ENCODE assay signal across 26 cellular contexts in genomic region chr10:98224509-98224908, GRCh38. TPM values are rescaled to one million over a fixed set of nuclear protein-coding genes. Genes with fewer than 3 reads are reported as not detected.
DNase-seq lines count a peak whose midpoint lies in the region; ATAC-seq and TF ChIP-seq lines count a peak whose summit lies in the region.
"Had no signal": no experiment of that assay in that cellular context is flagged by ENCODE, and none has a peak within 500 bp of the region (broad histone marks: within the 10 kb centered on the region; RNA-seq: fewer than 3 reads in every experiment).

No MANE protein-coding gene starts in this region.

- peak; percentile 49 for DNase-seq in GM23248
- peak; percentile 4 for DNase-seq in amniotic epithelial cell (ENCODE audit: low read depth)
- DNase-seq in fibroblast of the aortic adventitia (ENCODE audit: low read depth): peak; percentile 33
- DNase-seq in NCI-H2171 (lab: John Stamatoyannopoulos, UW): no peak
- DNase-seq in upper lobe of left lung: no peak
- no peak for DNase-seq in NCI-H2227 (lab: John Stamatoyannopoulos, UW; ENCODE audit: unreplicated experiment)
- no peak for DNase-seq in hypothalamus (lab: John Stamatoyannopoulos, UW)
- DNase-seq: activated CD4-positive, alpha-beta memory T cell treated with anti-CD3 and anti-CD28 coated beads for 36 hours; activated CD4-positive, alpha-beta T cell treated with anti-CD3 and anti-CD28 coated beads for 1 hour; activated naive CD4-positive, alpha-beta T cell treated with anti-CD3 and anti-CD28 coated beads, Interleukin-2, amount 10 ng/mL, durations not matched to agents 7 days and 5 days; amniotic stem cell; DMS79 treated with DMSO at 0.1 percent for 48 hours; effector CD8-positive, alpha-beta T cell; gastrocnemius medialis; NCI-H1436; NCI-H2081; NCI-H748 treated with DMSO at 0.1 percent for 48 hours; nephron progenitor cell; SHP77 treated with DMSO at 0.1 percent for 48 hours; stimulated activated naive B cell treated with anti-CD40 and anti-IgM and Interleukin-4, amounts not matched to agents 10 μg/mL and 1 μg/mL and 100 μg/mL, for 72 hours; substantia nigra had no signal

- H3K4me3 ChIP-seq in GM23248 (no peak overlapping the region), fibroblast of the aortic adventitia (ENCODE audit: low read depth, low read length) (no peak overlapping the region), upper lobe of left lung (no peak overlapping the region)
- H3K4me3 ChIP-seq: gastrocnemius medialis, GM12878, HAP-1, hepatocyte had no signal

- H3K36me3 ChIP-seq in GM23248 (ENCODE audit: low read depth): no peaks in the 10 kb centered on the region; the same call in 1 of the 2 replicates
- H3K36me3 ChIP-seq in upper lobe of left lung: no peaks in the 10 kb centered on the region
- H3K36me3 ChIP-seq: brain microvascular endothelial cell, gastrocnemius medialis, HAP-1 had no signal

- no peak overlapping the region for H2AFZ ChIP-seq in GM23248
- H2AFZ ChIP-seq: hepatocyte had no signal

- H3K9me3 ChIP-seq in GM23248 (ENCODE audit: low read depth): no peaks in the 10 kb centered on the region
- peaks cover 0 to 11% (median 2%) of the 10 kb centered on the region in 4 donors for H3K9me3 ChIP-seq in upper lobe of left lung
- H3K9me3 ChIP-seq: HAP-1 had no signal

- H3K9me2 ChIP-seq in GM23248 (ENCODE audit: insufficient read depth): no peaks in the 10 kb centered on the region

- H3K27ac ChIP-seq in GM23248: peak overlapping the region; percentile 6; the same call in 1 of the 2 replicates
- no peak overlapping the region for H3K27ac ChIP-seq in upper lobe of left lung
- H3K27ac ChIP-seq: brain microvascular endothelial cell, epithelial cell of prostate, gastrocnemius medialis, hepatocyte had no signal

- H3K4me1 ChIP-seq in GM23248 (ENCODE audit: insufficient read depth) (peaks cover 14% of the 10 kb centered on the region), upper lobe of left lung (peaks cover 0 to 4% (median 1%) of the 10 kb centered on the region in 4 donors)
- H3K4me1 ChIP-seq: HAP-1 had no signal

- TF ChIP-seq EP300 in upper lobe of left lung (IDR thresholded peaks at IDR 0.05): no peak

- H3F3A ChIP-seq in GM23248 (ENCODE audit: insufficient read depth): peaks cover 12% of the 10 kb centered on the region

- H4K20me1 ChIP-seq in GM23248 (ENCODE audit: insufficient read depth): peaks cover 8% of the 10 kb centered on the region

- TF ChIP-seq POLR2A in upper lobe of left lung (IDR thresholded peaks at IDR 0.05): no peak

- TF ChIP-seq CTCF in fibroblast of the aortic adventitia (IDR thresholded peaks at IDR 0.05; ENCODE audit: insufficient read depth, low read length) (no peak), upper lobe of left lung (IDR thresholded peaks at IDR 0.05) (no peak)

- no peaks in the 10 kb centered on the region for H3K27me3 ChIP-seq in GM23248 (replicated peaks; ENCODE audit: insufficient read depth)
- H3K27me3 ChIP-seq in upper lobe of left lung: no peaks in the 10 kb centered on the region
- H3K27me3 ChIP-seq: brain microvascular endothelial cell, gastrocnemius medialis, hepatocyte had no signal

- 42 to 50% methylated on average over 2 of the region's 2 CpGs for WGBS in GM23248 (ENCODE audit: low coverage in 1 of 2, low lambda C conversion rate in 2 of 2, missing lambda C conversion rate in 2 of 2), 2 experiments
- WGBS in upper lobe of left lung, 2 donors: 82 to 93% methylated on average over 2 of the region's 2 CpGs

- H3K9ac ChIP-seq in GM23248: no peak overlapping the region

- H3K79me2 ChIP-seq in GM23248 (ENCODE audit: insufficient read depth): peaks cover 70% of the 10 kb centered on the region

- peak overlapping the region; percentile 48 for H3K4me2 ChIP-seq in GM23248 (ENCODE audit: unreplicated experiment)
- H3K4me2 ChIP-seq: hepatocyte had no signal

- in situ Hi-C loops in GM23248 (cut with MboI): no loop called here

- no peak for ATAC-seq in upper lobe of left lung (ENCODE audit: low FRiP score in 2 of 2)
- ATAC-seq: gastrocnemius medialis; GM12878; stimulated activated naive B cell treated with anti-CD40 and anti-IgM and Interleukin-4, amounts not matched to agents 10 μg/mL and 1 μg/mL and 100 μg/mL, for 72 hours had no signal

RNA-seq across cellular contexts. Expression of gene LOXL4, which starts 43.5 kb away (rescaled TPM):
- 496 and 507 TPM in 2 replicates for total RNA-seq in GM23248 (2014; rRNA removed; shearing (Covaris generic))
- polyA plus RNA-seq in GM23248 (2016; fragmentation: Nextera tagmentation; extraction: Ambion mirVana): 319 and 320 TPM in 2 replicates
- total RNA-seq in fibroblast of the aortic adventitia (ENCODE audit: low replicate concordance): 14.3 and 62.5 TPM in 2 replicates
- total RNA-seq in upper lobe of left lung: 1 to 10 TPM; 3.9 to 6.8 (median 5.2) TPM
- total RNA-seq: activated CD4-positive, alpha-beta memory T cell treated with anti-CD3 and anti-CD28 coated beads for 36 hours had no signal

Comparison
In these comparisons a context has a peak if more than half of its experiments do, and no peak if none do; other contexts are left out.
1. DNase-seq: peak in GM23248 (single experiment), amniotic epithelial cell (single experiment) and fibroblast of the aortic adventitia (single experiment); none in NCI-H2171 (single experiment), upper lobe of left lung (0 of 2), NCI-H2227 (single experiment) and hypothalamus (0 of 51).